1 cellular context compared by ENCODE assay signal in genomic region chr2:172299741-172300140, GRCh38.
TF ChIP-seq lines count a peak whose summit lies in the region.

No MANE protein-coding gene starts in this region.

TF ChIP-seq in HEK293, 187 proteins besides CTCF, POLR2A, EP300 and RAD21 (continued from another document):
- no peak for TF ChIP-seq TSHZ1 (tag by site-specific recombination; IDR thresholded peaks at IDR 0.05; ENCODE audit: borderline replicate concordance)
- no peak for TF ChIP-seq ZNF394 (tag by site-specific recombination; IDR thresholded peaks at IDR 0.05; ENCODE audit: borderline replicate concordance)
- no peak for TF ChIP-seq ZNF596 (tag by site-specific recombination; IDR thresholded peaks at IDR 0.05)
- no peak for TF ChIP-seq ZNF707 (tag by site-specific recombination; IDR thresholded peaks at IDR 0.05)
- no peak for TF ChIP-seq ZNF580 (tag by site-specific recombination; IDR thresholded peaks at IDR 0.05)
- TF ChIP-seq ZNF561 (tag by site-specific recombination; IDR thresholded peaks at IDR 0.05; ENCODE audit: borderline replicate concordance) = no peak
- no peak for TF ChIP-seq PRDM6 (tag by site-specific recombination; IDR thresholded peaks at IDR 0.05)
- no peak for TF ChIP-seq ZNF16 (tag by site-specific recombination; IDR thresholded peaks at IDR 0.05; ENCODE audit: low read depth)
- no peak for TF ChIP-seq KLF16 (tag by site-specific recombination; IDR thresholded peaks at IDR 0.05)
- no peak for TF ChIP-seq ZNF704 (tag by site-specific recombination; IDR thresholded peaks at IDR 0.05)
- no peak for TF ChIP-seq ZNF701 (tag by site-specific recombination; IDR thresholded peaks at IDR 0.05)
- TF ChIP-seq ZNF660 (tag by site-specific recombination; IDR thresholded peaks at IDR 0.05) = no peak
- TF ChIP-seq ZNF621 (tag by site-specific recombination; IDR thresholded peaks at IDR 0.05) = no peak
- TF ChIP-seq YY2 (tag by site-specific recombination; IDR thresholded peaks at IDR 0.05) = 0 out of 2 replicates have a peak, but pooled peaks have one; percentile 39
- no peak for TF ChIP-seq ZBTB11 (tag by site-specific recombination; conservative IDR thresholded peaks at IDR 0.05; ENCODE audit: low read depth)
- 0 out of 2 replicates have a peak, but pooled peaks have one; percentile 46 for TF ChIP-seq ZNF692 (tag by site-specific recombination; IDR thresholded peaks at IDR 0.05)
- no peak for TF ChIP-seq ZNF324 (tag by site-specific recombination; IDR thresholded peaks at IDR 0.05)
- no peak for TF ChIP-seq ZNF423 (tag by site-specific recombination; IDR thresholded peaks at IDR 0.05)
- peak; percentile 49 for TF ChIP-seq EGR2 (tag by site-specific recombination; IDR thresholded peaks at IDR 0.05; ENCODE audit: low read depth)
- no peak for TF ChIP-seq BCL11A (tag by site-specific recombination; IDR thresholded peaks at IDR 0.05; ENCODE audit: low read depth)
- TF ChIP-seq ZNF488 (tag by site-specific recombination; IDR thresholded peaks at IDR 0.05) = no peak
- TF ChIP-seq ZNF449 (tag by site-specific recombination; IDR thresholded peaks at IDR 0.05) = no peak
- TF ChIP-seq ZNF26 (tag by site-specific recombination; IDR thresholded peaks at IDR 0.05) = no peak
- TF ChIP-seq ZFHX2 (tag by site-specific recombination; conservative IDR thresholded peaks at IDR 0.05) = peak; percentile 69
